In genomic region chr6:27668442-27669275, GRCh38 we compare ENCODE assay signal across 1 cellular context.
TF ChIP-seq lines count a peak whose summit lies in the region.

No MANE protein-coding gene starts in this region.

TF ChIP-seq in HepG2, 621 proteins besides CTCF, POLR2A, EP300 and RAD21 (continued from another document and continues in another):
- TF ChIP-seq UBTF (CRISPR knock-in tag; IDR thresholded peaks at IDR 0.05), result no peak
- no peak for TF ChIP-seq MLXIP (CRISPR knock-in tag; IDR thresholded peaks at IDR 0.05; ENCODE audit: borderline replicate concordance)
- no peak for TF ChIP-seq TERF1 (CRISPR knock-in tag; IDR thresholded peaks at IDR 0.05)
- TF ChIP-seq NFIB (CRISPR knock-in tag; IDR thresholded peaks at IDR 0.05; ENCODE audit: borderline replicate concordance), result no peak
- no peak for TF ChIP-seq ZNF124 (CRISPR knock-in tag; IDR thresholded peaks at IDR 0.05)
- no peak for TF ChIP-seq ZNF552 (CRISPR knock-in tag; IDR thresholded peaks at IDR 0.05; ENCODE audit: borderline replicate concordance)
- TF ChIP-seq ZUFSP (CRISPR knock-in tag; IDR thresholded peaks at IDR 0.05; ENCODE audit: borderline replicate concordance), result no peak
- no peak for TF ChIP-seq SMC3 (IDR thresholded peaks at IDR 0.05; ENCODE audit: low read length)
- TF ChIP-seq NR2C2 (CRISPR knock-in tag; IDR thresholded peaks at IDR 0.05; ENCODE audit: borderline replicate concordance), result no peak
- peak; percentile 33 for TF ChIP-seq XRCC5 (optimal IDR thresholded peaks at IDR 0.05; ENCODE audit: low read length)
- TF ChIP-seq CSRNP2 (CRISPR knock-in tag; conservative IDR thresholded peaks at IDR 0.05; ENCODE audit: low read depth), result no peak
- no peak for TF ChIP-seq ZNF790 (CRISPR knock-in tag; IDR thresholded peaks at IDR 0.05; ENCODE audit: borderline replicate concordance)
- TF ChIP-seq ZNF549 (CRISPR knock-in tag; IDR thresholded peaks at IDR 0.05), result no peak
- TF ChIP-seq GATAD2A (CRISPR knock-in tag; IDR thresholded peaks at IDR 0.05), result peak; percentile 85
- TF ChIP-seq ZNF350 (CRISPR knock-in tag; IDR thresholded peaks at IDR 0.05; ENCODE audit: borderline replicate concordance, low read depth), result peak; percentile 32; the same call in 1 of the 2 replicates
- TF ChIP-seq FOSL2 (CRISPR knock-in tag; IDR thresholded peaks at IDR 0.05), result peak; percentile 17; the same call in 1 of the 2 replicates
- TF ChIP-seq NCOA5 (CRISPR knock-in tag; IDR thresholded peaks at IDR 0.05), result no peak
- no peak for TF ChIP-seq SP140L (CRISPR knock-in tag; IDR thresholded peaks at IDR 0.05; ENCODE audit: borderline replicate concordance)
- no peak for TF ChIP-seq NRL (CRISPR knock-in tag; IDR thresholded peaks at IDR 0.05; ENCODE audit: borderline replicate concordance)
- peak; percentile 74; the same call in 1 of the 2 replicates for TF ChIP-seq NCOR1 (IDR thresholded peaks at IDR 0.05; ENCODE audit: borderline replicate concordance, low read length)
- TF ChIP-seq ZHX2 (IDR thresholded peaks at IDR 0.05; ENCODE audit: low read depth), result no peak
- TF ChIP-seq ZHX2 (CRISPR knock-in tag; IDR thresholded peaks at IDR 0.05; ENCODE audit: borderline replicate concordance), result no peak
- TF ChIP-seq RERE (CRISPR knock-in tag; IDR thresholded peaks at IDR 0.05; ENCODE audit: low read depth), result no peak
- TF ChIP-seq SYNCRIP (IDR thresholded peaks at IDR 0.05; ENCODE audit: insufficient read depth, low read depth, low read length), result no peak
- TF ChIP-seq NBN (conservative IDR thresholded peaks at IDR 0.05), result no peak
- TF ChIP-seq FOXK1 (CRISPR knock-in tag; IDR thresholded peaks at IDR 0.05; ENCODE audit: borderline replicate concordance, low read depth), result peak; percentile 46; the same call in 1 of the 2 replicates
- TF ChIP-seq GTF2F1 (IDR thresholded peaks at IDR 0.05; ENCODE audit: low read length), result no peak
- TF ChIP-seq FOXP1 (IDR thresholded peaks at IDR 0.05), result no peak
- no peak for TF ChIP-seq FOXP1 (CRISPR knock-in tag; IDR thresholded peaks at IDR 0.05)
- 0 out of 2 replicates have a peak, but pooled peaks have one; percentile 58 for TF ChIP-seq IRF9 (CRISPR knock-in tag; IDR thresholded peaks at IDR 0.05; ENCODE audit: borderline replicate concordance)
- TF ChIP-seq ERF (CRISPR knock-in tag; IDR thresholded peaks at IDR 0.05), result no peak
- TF ChIP-seq RFXAP (CRISPR knock-in tag; IDR thresholded peaks at IDR 0.05; ENCODE audit: borderline replicate concordance), result 0 out of 2 replicates have a peak, but pooled peaks have one; percentile 39
- no peak for TF ChIP-seq KDM6A (CRISPR knock-in tag; IDR thresholded peaks at IDR 0.05; ENCODE audit: low read depth)
- TF ChIP-seq MYPOP (CRISPR knock-in tag; IDR thresholded peaks at IDR 0.05), result peak; percentile 79
